19 cellular contexts compared by ENCODE assay signal in the genomic region with DNA sequence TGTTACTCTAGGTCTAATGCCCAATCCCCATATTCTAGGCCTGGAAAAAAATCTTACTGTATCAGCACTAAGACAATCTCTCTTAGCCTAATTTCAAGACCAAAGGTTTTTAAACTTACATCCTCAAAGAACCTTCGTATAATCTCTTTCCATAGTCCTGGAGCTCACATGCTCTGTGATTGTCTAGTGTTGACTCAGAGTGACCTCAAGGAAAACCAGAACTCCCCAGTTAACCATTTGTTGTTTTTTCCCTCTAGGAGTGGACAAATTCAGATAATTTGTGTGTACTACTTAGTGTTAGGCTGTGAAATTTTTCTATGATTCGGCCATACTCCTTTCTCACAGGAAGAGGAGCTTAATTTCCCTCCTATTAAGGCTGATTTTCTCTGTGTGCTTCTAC.
"Had no signal": no experiment of that assay in that cellular context is flagged by ENCODE, and none has a peak within 500 bp of the region (broad histone marks: within the 10 kb centered on the region; RNA-seq: fewer than 3 reads in every experiment).

No MANE protein-coding gene starts in this region.

- H3K4me3 Mint-ChIP-seq: activated T-cell treated with anti-CD3 and anti-CD28 coated beads, Interleukin-2, amount 50 U/mL, for 72 hours; stimulated activated naive B cell treated with anti-CD40 and anti-IgM and Interleukin-4, amounts not matched to agents 10 μg/mL and 1 μg/mL and 100 μg/mL, for 72 hours had no signal

- H3K27me3 Mint-ChIP-seq: stimulated activated naive B cell treated with anti-CD40 and anti-IgM and Interleukin-4, amounts not matched to agents 10 μg/mL and 1 μg/mL and 100 μg/mL, for 72 hours had no signal

- ATAC-seq: activated T-cell treated with anti-CD3 and anti-CD28 coated beads, Interleukin-2, amount 50 U/mL, for 72 hours; left lobe of liver; stimulated activated naive B cell treated with anti-CD40 and anti-IgM and Interleukin-4, amounts not matched to agents 10 μg/mL and 1 μg/mL and 100 μg/mL, for 72 hours had no signal

- H3K36me3 Mint-ChIP-seq: stimulated activated naive B cell treated with anti-CD40 and anti-IgM and Interleukin-4, amounts not matched to agents 10 μg/mL and 1 μg/mL and 100 μg/mL, for 72 hours had no signal

- H3K4me1 Mint-ChIP-seq: stimulated activated naive B cell treated with anti-CD40 and anti-IgM and Interleukin-4, amounts not matched to agents 10 μg/mL and 1 μg/mL and 100 μg/mL, for 72 hours had no signal

- H3K4me1 ChIP-seq: ascending aorta, esophagus muscularis mucosa had no signal

- H3K36me3 ChIP-seq: ascending aorta, esophagus muscularis mucosa, thyroid gland had no signal

- H3K4me3 ChIP-seq: ascending aorta, esophagus muscularis mucosa, thyroid gland had no signal

- H3K27ac ChIP-seq: ascending aorta, esophagus muscularis mucosa, thyroid gland, VCaP had no signal

- H3K9me3 ChIP-seq: ascending aorta, thyroid gland had no signal

- H3K27ac Mint-ChIP-seq: activated T-cell treated with anti-CD3 and anti-CD28 coated beads, Interleukin-2, amount 50 U/mL, for 72 hours; stimulated activated naive B cell treated with anti-CD40 and anti-IgM and Interleukin-4, amounts not matched to agents 10 μg/mL and 1 μg/mL and 100 μg/mL, for 72 hours had no signal

- DNase-seq: activated CD4-positive, CD25-positive, alpha-beta regulatory T cell treated with anti-CD3 and anti-CD28 coated beads, Interleukin-2, amount 50 U/mL, for 72 hours; activated CD8-positive, alpha-beta memory T cell treated with anti-CD3 and anti-CD28 coated beads for 24 hours; activated CD8-positive, alpha-beta memory T cell treated with anti-CD3 and anti-CD28 coated beads, Interleukin-2, amount 50 U/mL, for 48 hours; activated effector memory CD4-positive, alpha-beta T cell treated with anti-CD3 and anti-CD28 coated beads, Interleukin-2, amount 50 U/mL, for 16 hours; activated naive CD4-positive, alpha-beta T cell treated with anti-CD3 and anti-CD28 coated beads, Interleukin-2, amount 50 U/mL, for 16 hours; activated T-cell treated with anti-CD3 and anti-CD28 coated beads, Interleukin-2, amount 50 U/mL, for 72 hours; effector CD4-positive, alpha-beta T cell; hippocampal formation; islet precursor cell; occipital lobe; posterior cingulate gyrus; retina; stimulated activated naive B cell treated with anti-CD40 and anti-IgM and Interleukin-4, amounts not matched to agents 10 μg/mL and 1 μg/mL and 100 μg/mL, for 72 hours; T1000; thyroid gland had no signal

- H3K27me3 ChIP-seq: ascending aorta, esophagus muscularis mucosa, thyroid gland had no signal
